Comparison of ENCODE assay signal across 20 cellular contexts in genomic region chr1:21634481-21635137, GRCh38. TPM values are rescaled to one million over a fixed set of nuclear protein-coding genes. Genes with fewer than 3 reads are reported as not detected.
DNase-seq lines count a peak whose midpoint lies in the region; ATAC-seq and TF ChIP-seq lines count a peak whose summit lies in the region.
"Had no signal": no experiment of that assay in that cellular context is flagged by ENCODE, and none has a peak within 500 bp of the region (broad histone marks: within the 10 kb centered on the region; RNA-seq: fewer than 3 reads in every experiment).

No MANE protein-coding gene starts in this region.

- TF ChIP-seq CTCF in 22Rv1 (IDR thresholded peaks at IDR 0.05): no peak
- no peak for TF ChIP-seq CTCF in brain (conservative IDR thresholded peaks at IDR 0.05)
- TF ChIP-seq CTCF in psoas muscle (IDR thresholded peaks at IDR 0.05): no peak

- H3K4me3 Mint-ChIP-seq in brain: no peak overlapping the region
- H3K4me3 Mint-ChIP-seq: activated CD4-positive, alpha-beta memory T cell treated with anti-CD3 and anti-CD28 coated beads for 36 hours; activated naive CD8-positive, alpha-beta T cell; activated T-cell treated with anti-CD3 and anti-CD28 coated beads, Interleukin-2, amount 50 U/mL, for 4 hours; CD14-positive monocyte; GM23338; stimulated activated effector memory CD8-positive, alpha-beta T cell treated with anti-CD3 and anti-CD28 coated beads, Interleukin-12 subunit alpha, Interleukin-12 subunit beta, amount 100 ng/mL, for 72 hours had no signal

- ATAC-seq in GM18909 (IDR thresholded peaks at IDR 0.05; ENCODE audit: poor library complexity, unreplicated experiment) (no peak), GM19023 (IDR thresholded peaks at IDR 0.05; ENCODE audit: unreplicated experiment) (no peak), psoas muscle (no peak)
- ATAC-seq: activated T-cell treated with anti-CD3 and anti-CD28 coated beads, Interleukin-2, amount 50 U/mL, for 4 hours; stimulated activated effector memory CD8-positive, alpha-beta T cell treated with anti-CD3 and anti-CD28 coated beads, Interleukin-12 subunit alpha, Interleukin-12 subunit beta, amount 100 ng/mL, for 72 hours had no signal

- intact Hi-C loops in psoas muscle (cut with DNase I): no loop called here

- H3K27me3 Mint-ChIP-seq in brain: peaks cover 3% of the 10 kb centered on the region

- peaks cover 0 to 25% (median 6%) of the 10 kb centered on the region in 3 donors for H3K27me3 ChIP-seq in psoas muscle (ENCODE audit: insufficient read depth in 3 of 3, low read length in 2 of 3)
- H3K27me3 ChIP-seq: uterus had no signal

- H3K4me1 ChIP-seq in psoas muscle: peaks cover 5% of the 10 kb centered on the region
- H3K4me1 ChIP-seq: spleen, uterus had no signal

- no peak overlapping the region for H3K4me3 ChIP-seq in psoas muscle
- H3K4me3 ChIP-seq: GM23338, spleen, uterus had no signal

- peaks cover 51% of the 10 kb centered on the region for H3K4me1 Mint-ChIP-seq in brain
- H3K4me1 Mint-ChIP-seq: CD14-positive monocyte; stimulated activated effector memory CD8-positive, alpha-beta T cell treated with anti-CD3 and anti-CD28 coated beads, Interleukin-12 subunit alpha, Interleukin-12 subunit beta, amount 100 ng/mL, for 72 hours had no signal

- 67 to 73% (median 72%) methylated on average over 12 of the region's 12 CpGs for WGBS in psoas muscle, 3 donors

- no peaks in the 10 kb centered on the region for H3K9me3 ChIP-seq in psoas muscle
- H3K9me3 ChIP-seq: spleen, uterus had no signal

- H3K27ac ChIP-seq in 22Rv1 (peak overlapping the region; percentile 80), psoas muscle (no peak overlapping the region)
- H3K27ac ChIP-seq: spleen, uterus had no signal

- H3K9me3 Mint-ChIP-seq in brain: peaks cover 0 to 7% (median 0%) of the 10 kb centered on the region in 5 experiments
- H3K9me3 Mint-ChIP-seq: activated CD4-positive, alpha-beta memory T cell treated with anti-CD3 and anti-CD28 coated beads for 36 hours; activated T-cell treated with anti-CD3 and anti-CD28 coated beads, Interleukin-2, amount 50 U/mL, for 4 hours; CD14-positive monocyte; GM23338; stimulated activated effector memory CD8-positive, alpha-beta T cell treated with anti-CD3 and anti-CD28 coated beads, Interleukin-12 subunit alpha, Interleukin-12 subunit beta, amount 100 ng/mL, for 72 hours had no signal

- peak overlapping the region in 3 of 5 experiments; percentile 45 to 81 (median 63) for H3K27ac Mint-ChIP-seq in brain
- H3K27ac Mint-ChIP-seq: activated CD4-positive, alpha-beta memory T cell treated with anti-CD3 and anti-CD28 coated beads for 36 hours; activated naive CD8-positive, alpha-beta T cell; CD14-positive monocyte; GM23338; stimulated activated effector memory CD8-positive, alpha-beta T cell treated with anti-CD3 and anti-CD28 coated beads, Interleukin-12 subunit alpha, Interleukin-12 subunit beta, amount 100 ng/mL, for 72 hours had no signal

- peak; percentile 90 for DNase-seq in NCI-H2196 treated with DMSO at 0.1 percent for 48 hours (lab: John Stamatoyannopoulos, UW; ENCODE audit: unreplicated experiment)
- DNase-seq in mucosa of gallbladder (ENCODE audit: low spot score): peak; percentile 84
- no peak for DNase-seq in globus pallidus (ENCODE audit: low spot score)
- DNase-seq in psoas muscle: no peak
- DNase-seq: activated CD4-positive, alpha-beta memory T cell treated with anti-CD3 and anti-CD28 coated beads for 36 hours; activated T-cell treated with anti-CD3 and anti-CD28 coated beads, Interleukin-2, amount 50 U/mL, for 4 hours; effector CD8-positive, alpha-beta T cell; islet precursor cell; NCI-H1694 treated with DMSO at 0.1 percent for 48 hours; NCI-H524; spleen; uterus had no signal

- H3K36me3 Mint-ChIP-seq in brain: no peaks in the 10 kb centered on the region
- H3K36me3 Mint-ChIP-seq: activated CD4-positive, alpha-beta memory T cell treated with anti-CD3 and anti-CD28 coated beads for 36 hours; activated naive CD8-positive, alpha-beta T cell; CD14-positive monocyte; stimulated activated effector memory CD8-positive, alpha-beta T cell treated with anti-CD3 and anti-CD28 coated beads, Interleukin-12 subunit alpha, Interleukin-12 subunit beta, amount 100 ng/mL, for 72 hours had no signal

- no peaks in the 10 kb centered on the region for H3K36me3 ChIP-seq in psoas muscle (ENCODE audit: insufficient read depth in 1 of 2, low read depth in 1 of 2)
- H3K36me3 ChIP-seq: spleen, uterus had no signal

RNA-seq across cellular contexts. Expression of gene RAP1GAP, which starts 34.5 kb away (rescaled TPM):
- polyA plus RNA-seq in brain (ENCODE audit: insufficient read depth, low read depth, low replicate concordance): 60.7 TPM
- 157 TPM for total RNA-seq in mucosa of gallbladder
- under 1 TPM in 3 of 4 donors, not detected in 1; 0.21 to 0.57 (median 0.32) TPM for total RNA-seq in psoas muscle
- polyA plus RNA-seq in psoas muscle: under 1 TPM in 2 of 3 donors, not detected in 1; 0.04 TPM
- polyA plus RNA-seq: CD14-positive monocyte had no signal

Comparison
In these comparisons a context has a peak if more than half of its experiments do, and no peak if none do; other contexts are left out.
1. DNase-seq: peak in NCI-H2196 treated with DMSO at 0.1 percent for 48 hours (single experiment) and mucosa of gallbladder (single experiment); none in globus pallidus (single experiment) and psoas muscle (0 of 2).
2. RNA of gene RAP1GAP, which starts 34.5 kb away (total RNA-seq): 157 TPM in mucosa of gallbladder (single experiment); 0.21 to 0.57 TPM in psoas muscle; every median in the first group is over 100 times any median in the second.